In the genomic region with DNA sequence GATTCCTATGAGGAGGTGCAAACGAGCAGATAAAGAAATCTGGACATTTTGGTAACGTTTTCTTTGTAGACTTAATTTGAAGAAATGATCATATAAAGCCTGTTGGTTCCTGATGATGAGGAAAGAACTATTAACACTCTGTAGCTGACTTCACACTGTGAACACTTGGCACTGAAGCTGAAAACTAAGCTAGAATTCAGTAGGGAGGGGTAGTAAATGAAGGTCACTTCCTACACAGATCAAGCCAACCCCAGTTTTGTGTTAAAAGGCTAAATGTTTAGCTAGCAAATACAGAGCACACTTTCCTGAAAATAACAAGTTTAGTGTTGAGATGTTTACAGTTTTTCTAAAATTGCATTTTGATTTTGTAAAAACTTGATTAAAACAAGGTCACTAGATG, we compare ENCODE assay signal across 2 cellular contexts.
TF ChIP-seq lines count a peak whose summit lies in the region.

No MANE protein-coding gene starts in this region.

TF ChIP-seq in SK-N-SH, 30 proteins besides CTCF, POLR2A, EP300 and RAD21 (continued from another document):
- TF ChIP-seq, protein P1, sequence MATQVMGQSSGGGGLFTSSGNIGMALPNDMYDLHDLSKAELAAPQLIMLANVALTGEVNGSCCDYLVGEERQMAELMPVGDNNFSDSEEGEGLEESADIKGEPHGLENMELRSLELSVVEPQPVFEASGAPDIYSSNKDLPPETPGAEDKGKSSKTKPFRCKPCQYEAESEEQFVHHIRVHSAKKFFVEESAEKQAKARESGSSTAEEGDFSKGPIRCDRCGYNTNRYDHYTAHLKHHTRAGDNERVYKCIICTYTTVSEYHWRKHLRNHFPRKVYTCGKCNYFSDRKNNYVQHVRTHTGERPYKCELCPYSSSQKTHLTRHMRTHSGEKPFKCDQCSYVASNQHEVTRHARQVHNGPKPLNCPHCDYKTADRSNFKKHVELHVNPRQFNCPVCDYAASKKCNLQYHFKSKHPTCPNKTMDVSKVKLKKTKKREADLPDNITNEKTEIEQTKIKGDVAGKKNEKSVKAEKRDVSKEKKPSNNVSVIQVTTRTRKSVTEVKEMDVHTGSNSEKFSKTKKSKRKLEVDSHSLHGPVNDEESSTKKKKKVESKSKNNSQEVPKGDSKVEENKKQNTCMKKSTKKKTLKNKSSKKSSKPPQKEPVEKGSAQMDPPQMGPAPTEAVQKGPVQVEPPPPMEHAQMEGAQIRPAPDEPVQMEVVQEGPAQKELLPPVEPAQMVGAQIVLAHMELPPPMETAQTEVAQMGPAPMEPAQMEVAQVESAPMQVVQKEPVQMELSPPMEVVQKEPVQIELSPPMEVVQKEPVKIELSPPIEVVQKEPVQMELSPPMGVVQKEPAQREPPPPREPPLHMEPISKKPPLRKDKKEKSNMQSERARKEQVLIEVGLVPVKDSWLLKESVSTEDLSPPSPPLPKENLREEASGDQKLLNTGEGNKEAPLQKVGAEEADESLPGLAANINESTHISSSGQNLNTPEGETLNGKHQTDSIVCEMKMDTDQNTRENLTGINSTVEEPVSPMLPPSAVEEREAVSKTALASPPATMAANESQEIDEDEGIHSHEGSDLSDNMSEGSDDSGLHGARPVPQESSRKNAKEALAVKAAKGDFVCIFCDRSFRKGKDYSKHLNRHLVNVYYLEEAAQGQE (IDR thresholded peaks at IDR 0.05; ENCODE audit: low read depth, low read length): no peak
- no peak for TF ChIP-seq POLR2AphosphoS5 (IDR thresholded peaks at IDR 0.05; ENCODE audit: low read depth, low read length)
- TF ChIP-seq YY1 (IDR thresholded peaks at IDR 0.05; ENCODE audit: low read depth): no peak
- no peak for TF ChIP-seq RXRA (IDR thresholded peaks at IDR 0.05; ENCODE audit: borderline replicate concordance, low read depth)
- TF ChIP-seq SMC3 (IDR thresholded peaks at IDR 0.05; ENCODE audit: low read depth, low read length): no peak
- TF ChIP-seq NFIC (IDR thresholded peaks at IDR 0.05; ENCODE audit: borderline replicate concordance): no peak
- TF ChIP-seq, protein P2, sequence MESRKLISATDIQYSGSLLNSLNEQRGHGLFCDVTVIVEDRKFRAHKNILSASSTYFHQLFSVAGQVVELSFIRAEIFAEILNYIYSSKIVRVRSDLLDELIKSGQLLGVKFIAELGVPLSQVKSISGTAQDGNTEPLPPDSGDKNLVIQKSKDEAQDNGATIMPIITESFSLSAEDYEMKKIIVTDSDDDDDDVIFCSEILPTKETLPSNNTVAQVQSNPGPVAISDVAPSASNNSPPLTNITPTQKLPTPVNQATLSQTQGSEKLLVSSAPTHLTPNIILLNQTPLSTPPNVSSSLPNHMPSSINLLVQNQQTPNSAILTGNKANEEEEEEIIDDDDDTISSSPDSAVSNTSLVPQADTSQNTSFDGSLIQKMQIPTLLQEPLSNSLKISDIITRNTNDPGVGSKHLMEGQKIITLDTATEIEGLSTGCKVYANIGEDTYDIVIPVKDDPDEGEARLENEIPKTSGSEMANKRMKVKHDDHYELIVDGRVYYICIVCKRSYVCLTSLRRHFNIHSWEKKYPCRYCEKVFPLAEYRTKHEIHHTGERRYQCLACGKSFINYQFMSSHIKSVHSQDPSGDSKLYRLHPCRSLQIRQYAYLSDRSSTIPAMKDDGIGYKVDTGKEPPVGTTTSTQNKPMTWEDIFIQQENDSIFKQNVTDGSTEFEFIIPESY (IDR thresholded peaks at IDR 0.05; ENCODE audit: borderline replicate concordance, low read depth): no peak
- TF ChIP-seq GABPA (IDR thresholded peaks at IDR 0.05; ENCODE audit: low read depth): no peak

TF ChIP-seq in SK-N-SH treated with all-trans-retinoic acid at 6 μM for 48 hours, 23 proteins besides CTCF, POLR2A, EP300 and RAD21 (continued from another document):
- TF ChIP-seq, protein P3, sequence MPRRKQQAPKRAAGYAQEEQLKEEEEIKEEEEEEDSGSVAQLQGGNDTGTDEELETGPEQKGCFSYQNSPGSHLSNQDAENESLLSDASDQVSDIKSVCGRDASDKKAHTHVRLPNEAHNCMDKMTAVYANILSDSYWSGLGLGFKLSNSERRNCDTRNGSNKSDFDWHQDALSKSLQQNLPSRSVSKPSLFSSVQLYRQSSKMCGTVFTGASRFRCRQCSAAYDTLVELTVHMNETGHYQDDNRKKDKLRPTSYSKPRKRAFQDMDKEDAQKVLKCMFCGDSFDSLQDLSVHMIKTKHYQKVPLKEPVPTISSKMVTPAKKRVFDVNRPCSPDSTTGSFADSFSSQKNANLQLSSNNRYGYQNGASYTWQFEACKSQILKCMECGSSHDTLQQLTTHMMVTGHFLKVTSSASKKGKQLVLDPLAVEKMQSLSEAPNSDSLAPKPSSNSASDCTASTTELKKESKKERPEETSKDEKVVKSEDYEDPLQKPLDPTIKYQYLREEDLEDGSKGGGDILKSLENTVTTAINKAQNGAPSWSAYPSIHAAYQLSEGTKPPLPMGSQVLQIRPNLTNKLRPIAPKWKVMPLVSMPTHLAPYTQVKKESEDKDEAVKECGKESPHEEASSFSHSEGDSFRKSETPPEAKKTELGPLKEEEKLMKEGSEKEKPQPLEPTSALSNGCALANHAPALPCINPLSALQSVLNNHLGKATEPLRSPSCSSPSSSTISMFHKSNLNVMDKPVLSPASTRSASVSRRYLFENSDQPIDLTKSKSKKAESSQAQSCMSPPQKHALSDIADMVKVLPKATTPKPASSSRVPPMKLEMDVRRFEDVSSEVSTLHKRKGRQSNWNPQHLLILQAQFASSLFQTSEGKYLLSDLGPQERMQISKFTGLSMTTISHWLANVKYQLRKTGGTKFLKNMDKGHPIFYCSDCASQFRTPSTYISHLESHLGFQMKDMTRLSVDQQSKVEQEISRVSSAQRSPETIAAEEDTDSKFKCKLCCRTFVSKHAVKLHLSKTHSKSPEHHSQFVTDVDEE (CRISPR knock-in tag; IDR thresholded peaks at IDR 0.05): no peak
- TF ChIP-seq ISL1 (CRISPR knock-in tag; IDR thresholded peaks at IDR 0.05): no peak
- TF ChIP-seq ESRRG (CRISPR knock-in tag; IDR thresholded peaks at IDR 0.05): no peak
- no peak for TF ChIP-seq ZNF565 (CRISPR knock-in tag; conservative IDR thresholded peaks at IDR 0.05; ENCODE audit: low read depth)
- TF ChIP-seq GLIS3 (CRISPR knock-in tag; IDR thresholded peaks at IDR 0.05): no peak
- no peak for TF ChIP-seq PPARA (CRISPR knock-in tag; IDR thresholded peaks at IDR 0.05; ENCODE audit: borderline replicate concordance)
- no peak for TF ChIP-seq ZFP3 (CRISPR knock-in tag; IDR thresholded peaks at IDR 0.05)
- TF ChIP-seq RARB (CRISPR knock-in tag; IDR thresholded peaks at IDR 0.05): no peak
